8 cellular contexts compared by ENCODE assay signal in the genomic region with DNA sequence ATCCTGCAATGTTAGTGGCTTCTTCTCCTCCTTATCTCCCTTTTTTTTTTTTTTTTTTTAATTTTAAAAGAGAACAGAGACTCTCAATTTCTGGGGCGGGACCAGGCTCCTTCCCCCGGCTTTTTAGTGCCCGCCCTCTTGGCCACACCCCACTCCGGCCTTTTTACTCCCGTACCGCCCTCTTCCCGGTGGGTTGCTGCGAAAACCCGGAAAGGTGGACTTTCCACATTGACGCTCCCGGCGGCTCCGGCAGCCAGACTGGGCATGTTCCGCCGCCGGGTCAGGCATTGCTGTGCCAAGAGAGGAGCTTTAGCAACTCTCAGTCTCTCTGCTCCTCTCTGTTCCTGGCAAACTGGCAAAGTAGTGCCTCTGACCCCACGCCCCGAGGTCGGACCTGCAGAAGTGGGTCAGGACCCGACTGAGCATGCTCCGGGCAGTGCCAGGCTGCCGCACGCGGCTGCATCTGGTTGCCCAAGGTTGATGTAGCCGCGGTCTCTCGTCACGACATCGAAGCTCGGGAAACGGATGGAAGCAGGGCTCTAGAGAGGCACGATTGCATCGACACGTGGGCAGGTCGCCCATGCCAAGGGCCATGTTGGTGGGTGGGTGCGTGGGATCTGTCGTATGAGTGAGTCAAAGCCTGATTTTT. TPM values are rescaled to one million over a fixed set of nuclear protein-coding genes. Genes with fewer than 3 reads are reported as not detected.
A peak's percentile ranks its signal among the peaks of the same experiment; 100 is the strongest.
DNase-seq lines count a peak whose midpoint lies in the region; ATAC-seq and TF ChIP-seq lines count a peak whose summit lies in the region.

No MANE protein-coding gene starts in this region.

- H3K9me3 Mint-ChIP-seq in activated naive CD4-positive, alpha-beta T cell treated with anti-CD3 and anti-CD28 coated beads, Interleukin-2, amount 10 ng/mL, durations not matched to agents 7 days and 5 days, result peaks cover 2% of the 10 kb centered on the region
- H3K9me3 Mint-ChIP-seq in neural progenitor cell, result no peaks in the 10 kb centered on the region
- H3K9me3 Mint-ChIP-seq in stimulated activated naive CD8-positive, alpha-beta T cell treated with anti-CD3 and anti-CD28 coated beads, Interleukin-15, amount 100 ng/mL, for 72 hours, result peaks cover 0 to 6% of the 10 kb centered on the region in 2 donors

- DNase-seq in EL (peak; percentile 92), H7 (peak; percentile 95), M059J (ENCODE audit: low read depth) (peak; percentile 82), SK-N-DZ (ENCODE audit: low spot score) (peak; percentile 92), neural progenitor cell (ENCODE audit: low spot score) (peak; percentile 95)
- DNase-seq in activated naive CD4-positive, alpha-beta T cell treated with anti-CD3 and anti-CD28 coated beads, Interleukin-2, amount 10 ng/mL, durations not matched to agents 7 days and 5 days, result peak; percentile 91
- DNase-seq in stimulated activated naive CD8-positive, alpha-beta T cell treated with anti-CD3 and anti-CD28 coated beads, Interleukin-15, amount 100 ng/mL, for 72 hours, result peak; percentile 89 to 91

- TF ChIP-seq CTCF in gastroesophageal sphincter (IDR thresholded peaks at IDR 0.05) (peak in 1 of 4 experiments; percentile 14), neural progenitor cell (IDR thresholded peaks at IDR 0.05) (no peak)

- TF ChIP-seq EP300 in gastroesophageal sphincter (IDR thresholded peaks at IDR 0.05), result no peak

- H3K4me2 ChIP-seq in neural progenitor cell, result peak overlapping the region; percentile 87

- peak overlapping the region; percentile 24 for H3K27ac Mint-ChIP-seq in activated naive CD4-positive, alpha-beta T cell treated with anti-CD3 and anti-CD28 coated beads, Interleukin-2, amount 10 ng/mL, durations not matched to agents 7 days and 5 days
- peak overlapping the region; percentile 42 for H3K27ac Mint-ChIP-seq in neural progenitor cell
- peak overlapping the region; percentile 94 to 96 for H3K27ac Mint-ChIP-seq in stimulated activated naive CD8-positive, alpha-beta T cell treated with anti-CD3 and anti-CD28 coated beads, Interleukin-15, amount 100 ng/mL, for 72 hours

- CTCF ChIA-PET in activated naive CD4-positive, alpha-beta T cell treated with anti-CD3 and anti-CD28 coated beads, Interleukin-2, amount 10 ng/mL, durations not matched to agents 7 days and 5 days (lab: Charles Lee), result no interaction called here

- H3K4me3 ChIP-seq in H7 (ENCODE audit: insufficient read depth, low read depth, low read length) (peak overlapping the region; percentile 84), gastroesophageal sphincter (peak overlapping the region; percentile 65 to 93), neural progenitor cell (peak overlapping the region; percentile 72)

- peaks cover 0 to 16% (median 0%) of the 10 kb centered on the region in 3 donors for H3K4me1 ChIP-seq in gastroesophageal sphincter
- peaks cover 14% of the 10 kb centered on the region for H3K4me1 ChIP-seq in neural progenitor cell

- H3K4me3 Mint-ChIP-seq in activated naive CD4-positive, alpha-beta T cell treated with anti-CD3 and anti-CD28 coated beads, Interleukin-2, amount 10 ng/mL, durations not matched to agents 7 days and 5 days, result peak overlapping the region; percentile 74
- H3K4me3 Mint-ChIP-seq in neural progenitor cell, result peak overlapping the region; percentile 95
- H3K4me3 Mint-ChIP-seq in stimulated activated naive CD8-positive, alpha-beta T cell treated with anti-CD3 and anti-CD28 coated beads, Interleukin-15, amount 100 ng/mL, for 72 hours, result peak overlapping the region; percentile 86 to 90

- H3K9me3 ChIP-seq in gastroesophageal sphincter (no peaks in the 10 kb centered on the region), neural progenitor cell (ENCODE audit: low read depth) (no peaks in the 10 kb centered on the region)

- no peak overlapping the region for H3K9ac ChIP-seq in neural progenitor cell

- no peaks in the 10 kb centered on the region for H3K79me2 ChIP-seq in neural progenitor cell (ENCODE audit: low read depth)

- peak; percentile 88 for ATAC-seq in gastroesophageal sphincter
- peak; percentile 72 for ATAC-seq in stimulated activated naive CD8-positive, alpha-beta T cell treated with anti-CD3 and anti-CD28 coated beads, Interleukin-15, amount 100 ng/mL, for 72 hours

- H3K27me3 ChIP-seq in H7 (ENCODE audit: control insufficient read depth, insufficient read depth, low read length) (peaks cover 26% of the 10 kb centered on the region), gastroesophageal sphincter (no peaks in the 10 kb centered on the region), neural progenitor cell (peaks cover 44% of the 10 kb centered on the region)

- peaks cover 20% of the 10 kb centered on the region for H3K4me1 Mint-ChIP-seq in activated naive CD4-positive, alpha-beta T cell treated with anti-CD3 and anti-CD28 coated beads, Interleukin-2, amount 10 ng/mL, durations not matched to agents 7 days and 5 days
- peaks cover 7% of the 10 kb centered on the region for H3K4me1 Mint-ChIP-seq in neural progenitor cell
- peaks cover 14% of the 10 kb centered on the region for H3K4me1 Mint-ChIP-seq in stimulated activated naive CD8-positive, alpha-beta T cell treated with anti-CD3 and anti-CD28 coated beads, Interleukin-15, amount 100 ng/mL, for 72 hours

- peak overlapping the region; percentile 85 for H2AFZ ChIP-seq in neural progenitor cell (replicated peaks)

- H3K27ac ChIP-seq in gastroesophageal sphincter (peak overlapping the region in 3 of 4 donors; percentile 52 to 93 (median 92)), neural progenitor cell (no peak overlapping the region)

- peaks cover 6% of the 10 kb centered on the region for H3F3A ChIP-seq in neural progenitor cell (ENCODE audit: low read depth)

- WGBS in gastroesophageal sphincter (ENCODE audit: low coverage in 1 of 2), 2 donors, result 4 to 9% methylated on average over 11 to 26 of the region's 37 CpGs

- H3K36me3 ChIP-seq in H7 (replicated peaks; ENCODE audit: control insufficient read depth, insufficient read depth, low read length), result no peaks in the 10 kb centered on the region
- H3K36me3 ChIP-seq in gastroesophageal sphincter, result no peaks in the 10 kb centered on the region
- H3K36me3 ChIP-seq in neural progenitor cell, result no peaks in the 10 kb centered on the region

- peaks cover 64% of the 10 kb centered on the region for H3K27me3 Mint-ChIP-seq in activated naive CD4-positive, alpha-beta T cell treated with anti-CD3 and anti-CD28 coated beads, Interleukin-2, amount 10 ng/mL, durations not matched to agents 7 days and 5 days
- peaks cover 16% of the 10 kb centered on the region for H3K27me3 Mint-ChIP-seq in neural progenitor cell (ENCODE audit: insufficient read depth, low read depth)
- H3K27me3 Mint-ChIP-seq in stimulated activated naive CD8-positive, alpha-beta T cell treated with anti-CD3 and anti-CD28 coated beads, Interleukin-15, amount 100 ng/mL, for 72 hours, result peaks cover 33% of the 10 kb centered on the region

- no peak for TF ChIP-seq POLR2A in gastroesophageal sphincter (IDR thresholded peaks at IDR 0.05)

- H3K36me3 Mint-ChIP-seq in activated naive CD4-positive, alpha-beta T cell treated with anti-CD3 and anti-CD28 coated beads, Interleukin-2, amount 10 ng/mL, durations not matched to agents 7 days and 5 days, result no peaks in the 10 kb centered on the region
- peaks cover 2% of the 10 kb centered on the region for H3K36me3 Mint-ChIP-seq in neural progenitor cell

- no peaks in the 10 kb centered on the region for H4K20me1 ChIP-seq in neural progenitor cell (ENCODE audit: low read depth)

RNA-seq across cellular contexts. Expression of a gene that starts 1.1 kb away (rescaled TPM):
- total RNA-seq in H7 (2014; rRNA removed; shearing (Covaris generic)), result 49.1 and 55.8 TPM in 2 replicates
- 0.10 and 0.12 TPM in 2 replicates for total RNA-seq in M059J (2014; rRNA removed; shearing (Covaris generic))
- polyA plus RNA-seq in SK-N-DZ (2014; cell fraction: cytosol; rRNA removed), result 4.3 and 8.7 TPM in 2 replicates
- 7.5 and 7.6 TPM in 2 replicates for polyA plus RNA-seq in SK-N-DZ (2014; cell fraction: nucleus; rRNA removed)
- total RNA-seq in gastroesophageal sphincter (1 to 10 TPM; 5.5 to 9.3 (median 8.3) TPM), neural progenitor cell (ENCODE audit: low replicate concordance) (30.7 and 35.5 TPM in 2 replicates)

Comparison
In these comparisons a context has a peak if more than half of its experiments do, and no peak if none do; other contexts are left out.
1. H3K27ac Mint-ChIP-seq: peak in every context shown above with its lines; median percentile 95 in stimulated activated naive CD8-positive, alpha-beta T cell treated with anti-CD3 and anti-CD28 coated beads, Interleukin-15, amount 100 ng/mL, for 72 hours; 42 in neural progenitor cell; 24 in activated naive CD4-positive, alpha-beta T cell treated with anti-CD3 and anti-CD28 coated beads, Interleukin-2, amount 10 ng/mL, durations not matched to agents 7 days and 5 days.